ENCODE assay signal across 8 cellular contexts in genomic region chr12:104494137-104494815, GRCh38. TPM values are rescaled to one million over a fixed set of nuclear protein-coding genes. Genes with fewer than 3 reads are reported as not detected.
A peak's percentile ranks its signal among the peaks of the same experiment; 100 is the strongest.
DNase-seq lines count a peak whose midpoint lies in the region; ATAC-seq and TF ChIP-seq lines count a peak whose summit lies in the region.

No MANE protein-coding gene starts in this region.

- peak; percentile 69 for DNase-seq in activated gamma-delta T cell treated with anti-CD3 and anti-CD28 coated beads, Interleukin-2, amount 50 U/mL, for 16 hours (ENCODE audit: low read depth)
- DNase-seq in HuH-7.5 (ENCODE audit: low spot score), result no peak
- DNase-seq in NCI-H1092 treated with DMSO at 0.1 percent for 48 hours (lab: John Stamatoyannopoulos, UW), result no peak
- DNase-seq in NCI-H748 treated with DMSO at 0.1 percent for 48 hours (lab: John Stamatoyannopoulos, UW), result no peak

- H4K20me1 ChIP-seq in DOHH2 (ENCODE audit: control insufficient read depth, insufficient read depth, low read depth, low read length), result 0 out of 2 replicates have a peak, but pooled peaks cover 2% of the 10 kb centered on the region

- peak overlapping the region; percentile 41 for H3K4me2 ChIP-seq in DOHH2 (ENCODE audit: low read length)

- H3K9me3 ChIP-seq in DOHH2 (ENCODE audit: control insufficient read depth, insufficient read depth, low read length) (no peaks in the 10 kb centered on the region), muscle layer of duodenum (ENCODE audit: control insufficient read depth in 1 of 2, low read length in 2 of 2) (no peaks in the 10 kb centered on the region), thymus (ENCODE audit: control insufficient read depth) (no peaks in the 10 kb centered on the region)

- H3K27ac ChIP-seq in DOHH2 (ENCODE audit: low read depth, low read length), result no peak overlapping the region
- H3K27ac ChIP-seq in muscle layer of duodenum (ENCODE audit: low read length), result peak overlapping the region; percentile 27
- peak overlapping the region; percentile 48 for H3K27ac ChIP-seq in thymus (ENCODE audit: low read depth)

- peak; percentile 37 for ATAC-seq in HG03457 (IDR thresholded peaks at IDR 0.05; ENCODE audit: unreplicated experiment)

- H3K36me3 ChIP-seq in DOHH2 (ENCODE audit: control insufficient read depth, low read length) (no peaks in the 10 kb centered on the region), muscle layer of duodenum (ENCODE audit: control insufficient read depth in 1 of 2, insufficient read depth in 2 of 2, low read length in 2 of 2) (no peaks in the 10 kb centered on the region), thymus (ENCODE audit: control insufficient read depth, insufficient read depth) (peaks cover 4% of the 10 kb centered on the region)

- H3K9me2 ChIP-seq in DOHH2 (replicated peaks; ENCODE audit: control insufficient read depth, low read length), result no peaks in the 10 kb centered on the region

- H3K4me3 ChIP-seq in DOHH2 (ENCODE audit: low read length) (no peak overlapping the region), muscle layer of duodenum (ENCODE audit: low read depth in 1 of 2, low read length in 2 of 2) (no peak overlapping the region), thymus (ENCODE audit: low read length) (no peak overlapping the region)

- H3K79me2 ChIP-seq in DOHH2 (ENCODE audit: control insufficient read depth, low read length), result peaks cover 11% of the 10 kb centered on the region

- 56% methylated on average over 13 of the region's 13 CpGs for WGBS in thymus

- H3K27me3 ChIP-seq in DOHH2 (ENCODE audit: control insufficient read depth, low read length) (no peaks in the 10 kb centered on the region), muscle layer of duodenum (ENCODE audit: low read depth, low read length) (no peaks in the 10 kb centered on the region), thymus (ENCODE audit: control insufficient read depth, insufficient read depth) (no peaks in the 10 kb centered on the region)

- H3K4me1 ChIP-seq in DOHH2 (ENCODE audit: control insufficient read depth, low read length) (peaks cover 57% of the 10 kb centered on the region), muscle layer of duodenum (ENCODE audit: control insufficient read depth in 1 of 2, insufficient read depth in 2 of 2, low read length in 2 of 2) (no peaks in the 10 kb centered on the region), thymus (ENCODE audit: control insufficient read depth, insufficient read depth, low read length) (peaks cover 66% of the 10 kb centered on the region)

- no peaks in the 10 kb centered on the region for H3F3A ChIP-seq in DOHH2 (ENCODE audit: control insufficient read depth, insufficient read depth)

- no peak for TF ChIP-seq CTCF in DOHH2 (IDR thresholded peaks at IDR 0.05; ENCODE audit: low read depth, low read length, poor library complexity, severe bottlenecking)

RNA-seq across cellular contexts. Expression of gene CHST11, which starts 37.5 kb away (rescaled TPM):
- 6.7 TPM for polyA plus RNA-seq in thymus
